ENCODE assay signal across 14 cellular contexts in genomic region chr5:91125916-91126315, GRCh38.
DNase-seq lines count a peak whose midpoint lies in the region; TF ChIP-seq lines count a peak whose summit lies in the region.
"Had no signal": no experiment of that assay in that cellular context is flagged by ENCODE, and none has a peak within 500 bp of the region (broad histone marks: within the 10 kb centered on the region; RNA-seq: fewer than 3 reads in every experiment).

No MANE protein-coding gene starts in this region.

- H3K36me3 ChIP-seq in SK-N-MC (ENCODE audit: insufficient read depth, low read length) (no peaks in the 10 kb centered on the region), hepatocyte (replicated peaks; ENCODE audit: insufficient read depth, low read depth) (no peaks in the 10 kb centered on the region)

- TF ChIP-seq CTCF in hepatocyte (IDR thresholded peaks at IDR 0.05; ENCODE audit: poor library complexity), result no peak

- no peaks in the 10 kb centered on the region for H3K9me2 ChIP-seq in hepatocyte (replicated peaks; ENCODE audit: insufficient read depth)

- H3K27ac ChIP-seq in SK-N-MC, result peak overlapping the region; percentile 79
- peak overlapping the region; percentile 58 for H3K27ac ChIP-seq in hepatocyte
- H3K27ac ChIP-seq in temporal lobe (ENCODE audit: low read depth, low read length), result peak overlapping the region; percentile 31

- H3K9ac ChIP-seq in SK-N-MC (ENCODE audit: insufficient read length), result no peak overlapping the region

- H3K4me1 ChIP-seq in hepatocyte (ENCODE audit: insufficient read depth), result peaks cover 16% of the 10 kb centered on the region

- DNase-seq in NCI-H1436 (lab: John Stamatoyannopoulos, UW) (peak; percentile 15), NCI-H1436 treated with DMSO at 0.1 percent for 48 hours (lab: John Stamatoyannopoulos, UW) (no peak), SK-N-MC (ENCODE audit: low read depth, low spot score) (peak; percentile 75), hepatocyte (ENCODE audit: low spot score) (no peak), NCI-H1417 treated with DMSO at 0.1 percent for 48 hours (lab: John Stamatoyannopoulos, UW) (no peak), DMS 273 (lab: John Stamatoyannopoulos, UW; ENCODE audit: unreplicated experiment) (no peak), midbrain (lab: John Stamatoyannopoulos, UW) (no peak)
- DNase-seq: activated CD4-positive, CD25-positive, alpha-beta regulatory T cell; activated naive CD8-positive, alpha-beta T cell treated with anti-CD3 and anti-CD28 coated beads, Interleukin-2, amount 50 U/mL, for 24 hours; effector memory CD4-positive, alpha-beta T cell; islet precursor cell; NCI-H187 treated with DMSO at 0.1 percent for 48 hours; SW 1271 had no signal

- no peaks in the 10 kb centered on the region for H3K27me3 ChIP-seq in hepatocyte

- H3K9me3 ChIP-seq in SK-N-MC (ENCODE audit: low read depth, low read length), result no peaks in the 10 kb centered on the region
- H3K9me3 ChIP-seq in hepatocyte (ENCODE audit: low read depth), result no peaks in the 10 kb centered on the region

- peak overlapping the region; percentile 47 for H3K4me3 ChIP-seq in SK-N-MC
- no peak overlapping the region for H3K4me3 ChIP-seq in hepatocyte

- WGBS in hepatocyte (ENCODE audit: low lambda C conversion rate, missing lambda C conversion rate), result 93% methylated on average over 1 of the region's 1 CpG

- H3K79me2 ChIP-seq in hepatocyte, result no peaks in the 10 kb centered on the region

- peak overlapping the region; percentile 13 for H3K4me2 ChIP-seq in hepatocyte

- no peak overlapping the region for H2AFZ ChIP-seq in hepatocyte

- H4K20me1 ChIP-seq in hepatocyte (ENCODE audit: insufficient read depth, poor library complexity, severe bottlenecking), result no peaks in the 10 kb centered on the region

Comparison
In these comparisons a context has a peak if more than half of its experiments do, and no peak if none do; other contexts are left out.
1. DNase-seq: peak in NCI-H1436 (single experiment) and SK-N-MC (single experiment); none in NCI-H1436 treated with DMSO at 0.1 percent for 48 hours (single experiment), hepatocyte (single experiment), NCI-H1417 treated with DMSO at 0.1 percent for 48 hours (single experiment), DMS 273 (single experiment) and midbrain (single experiment).
2. Peak in every context shown above with its lines, with median percentiles within 50 percentile points of each other: H3K27ac ChIP-seq.